8 cellular contexts compared by ENCODE assay signal in the genomic region with DNA sequence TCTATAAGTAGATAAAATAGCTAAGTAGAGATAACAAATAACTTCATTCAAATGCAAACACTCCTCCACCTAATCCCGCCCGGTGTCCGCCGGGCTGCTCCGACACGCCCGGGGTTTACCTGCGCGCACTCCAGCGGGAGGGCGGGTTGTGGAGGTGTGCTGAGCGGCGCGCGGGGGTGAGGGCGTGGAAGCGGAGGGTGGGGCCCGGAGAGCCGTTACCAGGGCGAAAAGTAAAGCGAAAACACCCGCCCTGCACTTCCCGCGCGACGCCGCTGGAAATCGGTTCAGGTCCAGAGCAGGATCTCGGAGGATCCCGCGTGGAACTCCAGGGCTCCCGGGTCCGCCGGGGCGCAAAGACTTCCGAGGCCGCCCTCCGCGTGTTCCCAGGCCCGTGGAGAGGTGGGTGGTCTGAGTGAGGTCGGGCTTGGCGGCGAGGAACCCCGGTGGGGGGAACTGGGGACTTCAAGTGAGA. TPM values are rescaled to one million over a fixed set of nuclear protein-coding genes. Genes with fewer than 3 reads are reported as not detected.
DNase-seq lines count a peak whose midpoint lies in the region; ATAC-seq and TF ChIP-seq lines count a peak whose summit lies in the region.

No MANE protein-coding gene starts in this region.

- no peak overlapping the region for H3K27ac Mint-ChIP-seq in CD4-positive, CD25-positive, alpha-beta regulatory T cell

- no peak overlapping the region for H3K27ac ChIP-seq in CD4-positive, CD25-positive, alpha-beta regulatory T cell (ENCODE audit: insufficient read depth, low read length, poor library complexity, severe bottlenecking)
- H3K27ac ChIP-seq in esophagus squamous epithelium: peak overlapping the region; percentile 89 to 99 (median 98)

- peaks cover 30% of the 10 kb centered on the region for H3K4me1 ChIP-seq in CD4-positive, CD25-positive, alpha-beta regulatory T cell (ENCODE audit: control insufficient read depth, insufficient read depth, low read length, poor library complexity, severe bottlenecking)
- peaks cover 17 to 56% (median 29%) of the 10 kb centered on the region in 3 donors for H3K4me1 ChIP-seq in esophagus squamous epithelium

- H3K4me3 ChIP-seq in CD4-positive, CD25-positive, alpha-beta regulatory T cell (ENCODE audit: low read depth, low read length): peak overlapping the region; percentile 58
- peak overlapping the region; percentile 76 for H3K4me3 ChIP-seq in Jurkat, Clone E6-1 (ENCODE audit: low read length)
- H3K4me3 ChIP-seq in esophagus squamous epithelium: peak overlapping the region; percentile 51 to 82 (median 71)

- intact Hi-C loops in esophagus squamous epithelium (cut with DNase I): loop anchor here (5.0 to 10.0 kb wide), 2 partner anchors 44 to 132 kb away; no protein-coding TSS in a partner anchor

- no peaks in the 10 kb centered on the region for H3K9me3 ChIP-seq in CD4-positive, CD25-positive, alpha-beta regulatory T cell (ENCODE audit: control insufficient read depth in 2 of 2, low read length in 2 of 2)
- no peaks in the 10 kb centered on the region for H3K9me3 ChIP-seq in esophagus squamous epithelium

- peaks cover 69% of the 10 kb centered on the region for H3K27me3 ChIP-seq in CD4-positive, CD25-positive, alpha-beta regulatory T cell (ENCODE audit: control insufficient read depth, insufficient read depth, low read length)
- H3K27me3 ChIP-seq in esophagus squamous epithelium: peaks cover 0 to 80% (median 0%) of the 10 kb centered on the region in 4 donors

- H3K4me1 Mint-ChIP-seq in CD4-positive, CD25-positive, alpha-beta regulatory T cell: peaks cover 0 to 34% (median 23%) of the 10 kb centered on the region in 4 donors

- TF ChIP-seq CTCF in esophagus squamous epithelium (IDR thresholded peaks at IDR 0.05): peak in 3 of 6 experiments; percentile 23 to 48 (median 40)
- TF ChIP-seq CTCF in omental fat pad (IDR thresholded peaks at IDR 0.05): no peak

- 0% methylated on average over 3 to 7 of the region's 44 CpGs for WGBS in esophagus squamous epithelium, 2 donors

- ATAC-seq in CD4-positive, CD25-positive, alpha-beta regulatory T cell (ENCODE audit: low read depth in 2 of 2): peak in 1 of 2 donors; percentile 16
- ATAC-seq in omental fat pad (ENCODE audit: low FRiP score) (peak; percentile 43), GM18907 (IDR thresholded peaks at IDR 0.05; ENCODE audit: unreplicated experiment) (no peak), GM21423 (IDR thresholded peaks at IDR 0.05; ENCODE audit: unreplicated experiment) (no peak)

- no peaks in the 10 kb centered on the region for H3K36me3 ChIP-seq in CD4-positive, CD25-positive, alpha-beta regulatory T cell (ENCODE audit: control insufficient read depth, insufficient read depth, low read length)
- no peaks in the 10 kb centered on the region for H3K36me3 ChIP-seq in esophagus squamous epithelium

- H3K9me3 Mint-ChIP-seq in CD4-positive, CD25-positive, alpha-beta regulatory T cell: peaks cover 0 to 3% (median 0%) of the 10 kb centered on the region in 7 donors

- peak; percentile 38 to 76 (median 43) for DNase-seq in CD4-positive, CD25-positive, alpha-beta regulatory T cell
- DNase-seq in Jurkat, Clone E6-1 (ENCODE audit: low read depth, low spot score): no peak
- DNase-seq in activated T-cell treated with anti-CD3 and anti-CD28 coated beads for 48 hours (ENCODE audit: low read depth) (peak; percentile 19), esophagus squamous epithelium (lab: John Stamatoyannopoulos, UW) (no peak), omental fat pad (ENCODE audit: low spot score) (no peak), OCI-M1 (lab: John Stamatoyannopoulos, UW) (no peak)

- TF ChIP-seq POLR2A in esophagus squamous epithelium (IDR thresholded peaks at IDR 0.05): peak in 3 of 4 donors; percentile 47 to 76 (median 55)

- H3K27me3 Mint-ChIP-seq in CD4-positive, CD25-positive, alpha-beta regulatory T cell: peaks cover 96% of the 10 kb centered on the region

- H3K36me3 Mint-ChIP-seq in CD4-positive, CD25-positive, alpha-beta regulatory T cell: no peaks in the 10 kb centered on the region

- peak overlapping the region; percentile 94 to 98 (median 96) for H3K4me3 Mint-ChIP-seq in CD4-positive, CD25-positive, alpha-beta regulatory T cell

RNA-seq across cellular contexts. Expression of a gene that starts 1.8 kb away (rescaled TPM):
- total RNA-seq in CD4-positive, CD25-positive, alpha-beta regulatory T cell: 53.7 TPM
- under 1 TPM in 2 of 4 donors, not detected in 2; 0.42 TPM for polyA plus RNA-seq in CD4-positive, CD25-positive, alpha-beta regulatory T cell
- 8.6 TPM for polyA plus RNA-seq in Jurkat, Clone E6-1 (2012; ENCODE audit: insufficient read depth, insufficient read length)
- total RNA-seq in esophagus squamous epithelium: 1 to 10 TPM; 2.1 to 6.5 (median 3.0) TPM
- 100 to 1,000 TPM in 1 of 4 donors, 10 to 100 TPM in 3; 41.5 to 229 (median 77.5) TPM for total RNA-seq in omental fat pad

Comparison
In these comparisons a context has a peak if more than half of its experiments do, and no peak if none do; other contexts are left out.
1. DNase-seq: peak in CD4-positive, CD25-positive, alpha-beta regulatory T cell (3 of 3) and activated T-cell treated with anti-CD3 and anti-CD28 coated beads for 48 hours (single experiment); none in Jurkat, Clone E6-1 (single experiment), esophagus squamous epithelium (single experiment), omental fat pad (single experiment) and OCI-M1 (single experiment).
2. Peak in every context shown above with its lines, with median percentiles within 50 percentile points of each other: H3K4me3 ChIP-seq.